20 cellular contexts compared by ENCODE assay signal in the genomic region with DNA sequence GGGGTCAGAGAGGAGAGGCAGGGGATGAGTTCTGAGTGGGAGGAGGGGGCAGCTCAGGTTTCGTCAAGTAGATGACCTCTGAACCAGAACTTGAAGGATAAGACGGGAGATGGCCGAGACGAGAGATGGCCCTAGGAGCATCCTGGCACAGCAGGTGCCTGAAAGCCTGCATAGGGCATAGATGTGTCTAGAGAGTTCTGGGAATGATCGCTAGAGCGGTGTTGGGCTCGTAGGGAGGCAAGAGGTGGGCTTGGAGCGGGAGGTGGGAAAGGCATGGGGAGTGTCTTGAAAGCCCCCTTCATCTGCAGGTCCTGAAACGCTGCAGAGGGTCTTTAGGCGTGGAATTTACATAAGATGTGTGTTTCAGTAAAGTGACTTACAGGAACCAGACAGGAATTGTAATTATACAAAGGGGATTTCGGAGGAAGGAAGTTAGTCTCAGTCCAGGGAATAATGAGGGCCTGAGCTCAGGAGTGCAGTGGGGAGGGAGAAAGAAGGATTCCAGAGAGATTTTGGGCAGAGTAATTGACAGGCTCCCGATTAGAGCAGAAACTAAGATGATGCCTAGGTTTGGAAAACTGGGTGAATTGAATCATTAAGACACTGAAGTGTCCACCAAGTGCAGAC. TPM values are rescaled to one million over a fixed set of nuclear protein-coding genes. Genes with fewer than 3 reads are reported as not detected.
"Had no signal": no experiment of that assay in that cellular context is flagged by ENCODE, and none has a peak within 500 bp of the region (broad histone marks: within the 10 kb centered on the region; RNA-seq: fewer than 3 reads in every experiment).

No MANE protein-coding gene starts in this region.

- H3K9me3 ChIP-seq: ascending aorta, left lung had no signal

- H3K79me2 ChIP-seq: parathyroid adenoma had no signal

- H3K4me3 ChIP-seq: ascending aorta, coronary artery, left lung, SK-N-MC, tibial nerve had no signal

- H3K9ac ChIP-seq: parathyroid adenoma had no signal

- H3K4me3 Mint-ChIP-seq: activated naive CD4-positive, alpha-beta T cell treated with anti-CD3 and anti-CD28 coated beads, Interleukin-2, amount 50 U/mL, for 24 hours; central memory CD8-positive, alpha-beta T cell; natural killer cell treated with Interleukin-12 subunit alpha and Interleukin-12 subunit beta and Interleukin-15 and Interleukin-18, amount 100 ng/mL, for 72 hours; T-helper 2 cell treated with Interferon-gamma antibody and Interleukin-4, amounts not matched to agents 5 μg/mL and 100 μg/mL, for 36 hours had no signal

- DNase-seq: activated CD4-positive, alpha-beta T cell treated with anti-CD3 and anti-CD28 coated beads, Interleukin-2, amount 50 U/mL, for 48 hours; activated gamma-delta T cell; hypothalamus; left lung; stimulated activated CD4-positive, alpha-beta T cell treated with anti-CD3 and anti-CD28 coated beads, Interleukin-12 subunit alpha, Interleukin-12 subunit beta, amount 100 ng/mL, for 4 hours; stimulated activated CD4-positive, alpha-beta T cell treated with anti-CD3 and anti-CD28 coated beads, Interleukin-1b, Interleukin-23, amount 100 ng/mL, for 48 hours; stimulated activated CD8-positive, alpha-beta memory T cell treated with anti-CD3 and anti-CD28 coated beads, Interleukin-4, amount 100 ng/mL, for 48 hours; stimulated activated naive CD4-positive, alpha-beta T cell treated with Interleukin-2 at 50 U/mL for 16 hours; substantia nigra had no signal

- H3K27me3 Mint-ChIP-seq: activated naive CD4-positive, alpha-beta T cell treated with anti-CD3 and anti-CD28 coated beads, Interleukin-2, amount 50 U/mL, for 24 hours; natural killer cell treated with Interleukin-12 subunit alpha and Interleukin-12 subunit beta and Interleukin-15 and Interleukin-18, amount 100 ng/mL, for 72 hours had no signal

- H3K27ac Mint-ChIP-seq: activated naive CD4-positive, alpha-beta T cell treated with anti-CD3 and anti-CD28 coated beads, Interleukin-2, amount 50 U/mL, for 24 hours; natural killer cell treated with Interleukin-12 subunit alpha and Interleukin-12 subunit beta and Interleukin-15 and Interleukin-18, amount 100 ng/mL, for 72 hours; T-helper 2 cell treated with Interferon-gamma antibody and Interleukin-4, amounts not matched to agents 5 μg/mL and 100 μg/mL, for 36 hours had no signal

- H3K27me3 ChIP-seq: ascending aorta, left lung, tibial nerve had no signal

- H3K36me3 Mint-ChIP-seq: activated naive CD4-positive, alpha-beta T cell treated with anti-CD3 and anti-CD28 coated beads, Interleukin-2, amount 50 U/mL, for 24 hours; natural killer cell treated with Interleukin-12 subunit alpha and Interleukin-12 subunit beta and Interleukin-15 and Interleukin-18, amount 100 ng/mL, for 72 hours had no signal

- ATAC-seq: left lung; natural killer cell treated with Interleukin-12 subunit alpha and Interleukin-12 subunit beta and Interleukin-15 and Interleukin-18, amount 100 ng/mL, for 72 hours had no signal

- H3K36me3 ChIP-seq: ascending aorta, left lung, tibial nerve had no signal

- H3K27ac ChIP-seq: ascending aorta, parathyroid adenoma, SK-N-MC had no signal

- H2AFZ ChIP-seq: parathyroid adenoma had no signal

- H3K4me1 ChIP-seq: ascending aorta, parathyroid adenoma, tibial nerve had no signal

- H3K4me1 Mint-ChIP-seq: central memory CD8-positive, alpha-beta T cell had no signal

- H3K9me3 Mint-ChIP-seq: activated naive CD4-positive, alpha-beta T cell treated with anti-CD3 and anti-CD28 coated beads, Interleukin-2, amount 50 U/mL, for 24 hours; central memory CD8-positive, alpha-beta T cell; natural killer cell treated with Interleukin-12 subunit alpha and Interleukin-12 subunit beta and Interleukin-15 and Interleukin-18, amount 100 ng/mL, for 72 hours; T-helper 2 cell treated with Interferon-gamma antibody and Interleukin-4, amounts not matched to agents 5 μg/mL and 100 μg/mL, for 36 hours had no signal

RNA-seq across cellular contexts. Expression of gene CLDN5, which starts 43.3 kb away (rescaled TPM):
- total RNA-seq: fibroblast of villous mesenchyme; natural killer cell treated with Interleukin-12 subunit alpha and Interleukin-12 subunit beta and Interleukin-15 and Interleukin-18, amount 100 ng/mL, for 72 hours had no signal
- polyA plus RNA-seq: keratinocyte had no signal
